ENCODE assay signal across 8 cellular contexts in genomic region chr3:154758109-154758868, GRCh38.
DNase-seq lines count a peak whose midpoint lies in the region; ATAC-seq, FAIRE-seq and TF ChIP-seq lines count a peak whose summit lies in the region.

No MANE protein-coding gene starts in this region.

- H2BK120ac ChIP-seq in neuronal stem cell (ENCODE audit: low read depth, low read length), result no peak overlapping the region

- no peaks in the 10 kb centered on the region for H3K36me3 ChIP-seq in gastroesophageal sphincter
- H3K36me3 ChIP-seq in neuronal stem cell (replicated peaks in 1 of 2; ENCODE audit: control insufficient read depth in 2 of 2, insufficient read depth in 2 of 2, low read length in 2 of 2), result no peaks in the 10 kb centered on the region

- H4K91ac ChIP-seq in neuronal stem cell (ENCODE audit: low read depth, low read length, poor library complexity), result no peak overlapping the region

- H2BK12ac ChIP-seq in neuronal stem cell (ENCODE audit: low read length), result no peak overlapping the region

- no peak overlapping the region for H2AFZ ChIP-seq in neuronal stem cell (ENCODE audit: low read length)

- H3K4me2 ChIP-seq in neuronal stem cell (ENCODE audit: insufficient read depth, low read length, poor library complexity, severe bottlenecking), result no peak overlapping the region

- TF ChIP-seq CTCF in gastroesophageal sphincter (IDR thresholded peaks at IDR 0.05), result peak; percentile 35 to 62 (median 55)

- no peak overlapping the region for H2BK5ac ChIP-seq in neuronal stem cell (ENCODE audit: low read length)

- H3K9me3 ChIP-seq in gastroesophageal sphincter (no peaks in the 10 kb centered on the region), neuronal stem cell (replicated peaks in 1 of 2; ENCODE audit: control insufficient read depth in 2 of 2, insufficient read depth in 1 of 2, low read depth in 1 of 2, low read length in 2 of 2) (no peaks in the 10 kb centered on the region)

- H3K14ac ChIP-seq in neuronal stem cell (ENCODE audit: low read length), result no peak overlapping the region

- H3K4ac ChIP-seq in neuronal stem cell (ENCODE audit: low read length), result no peak overlapping the region

- no peak overlapping the region for H3K4me3 ChIP-seq in gastroesophageal sphincter
- no peak overlapping the region for H3K4me3 ChIP-seq in neuronal stem cell (ENCODE audit: low read length in 2 of 2)

- H3K27ac ChIP-seq in gastroesophageal sphincter (peak overlapping the region in 2 of 4 donors; percentile 1 to 23), neuronal stem cell (replicated peaks; ENCODE audit: low read length) (no peak overlapping the region)

- no peak overlapping the region for H2BK15ac ChIP-seq in neuronal stem cell (ENCODE audit: low read length)

- H3K23ac ChIP-seq in neuronal stem cell (ENCODE audit: low read depth, low read length, poor library complexity), result no peak overlapping the region

- WGBS in gastroesophageal sphincter (ENCODE audit: low coverage in 1 of 2), 2 donors, result 10 to 11% methylated on average over 5 of the region's 5 CpGs
- no CpG with 5 or more reads among the region's 5 CpGs for WGBS in neuronal stem cell (ENCODE audit: extremely low coverage in 2 of 2, insufficient read length in 2 of 2, insufficient replicate concordance in 1 of 2), 2 donors

- FAIRE-seq in urothelium cell line (lab: Jason Lieb, UNC), result no peak

- H4K8ac ChIP-seq in neuronal stem cell (ENCODE audit: low read depth, low read length), result no peak overlapping the region

- H3K79me1 ChIP-seq in neuronal stem cell (ENCODE audit: low read depth, low read length), result no peaks in the 10 kb centered on the region

- H3K4me1 ChIP-seq in gastroesophageal sphincter (peaks cover 0 to 6% (median 0%) of the 10 kb centered on the region in 3 donors), neuronal stem cell (ENCODE audit: control insufficient read depth in 2 of 2, insufficient read depth in 1 of 2, low read depth in 1 of 2, low read length in 2 of 2) (no peaks in the 10 kb centered on the region)

- H3K27me3 ChIP-seq in gastroesophageal sphincter, result no peaks in the 10 kb centered on the region
- H3K27me3 ChIP-seq in neuronal stem cell (ENCODE audit: control insufficient read depth in 3 of 3, insufficient read depth in 3 of 3, low read depth in 1 of 3, low read length in 3 of 3), result no peaks in the 10 kb centered on the region

- DNase-seq in AG08395 (ENCODE audit: low spot score) (peak; percentile 39), HS-5 (ENCODE audit: low read depth) (peak; percentile 45), RPMI7951 (ENCODE audit: low read depth) (peak; percentile 27), iPS-NIHi7 (ENCODE audit: extremely low spot score) (no peak), neuronal stem cell (ENCODE audit: low spot score) (no peak), urothelium cell line (ENCODE audit: low spot score) (no peak)

- H3K18ac ChIP-seq in neuronal stem cell (ENCODE audit: low read length), result no peak overlapping the region

- TF ChIP-seq EP300 in gastroesophageal sphincter (IDR thresholded peaks at IDR 0.05), result no peak

- no peak for TF ChIP-seq POLR2A in gastroesophageal sphincter (IDR thresholded peaks at IDR 0.05)

- H3K9ac ChIP-seq in neuronal stem cell (ENCODE audit: low read depth, low read length, poor library complexity), result no peak overlapping the region

- no peak overlapping the region for H2AK5ac ChIP-seq in neuronal stem cell (ENCODE audit: low read depth, low read length)

- ATAC-seq in gastroesophageal sphincter (no peak), GM21825 (IDR thresholded peaks at IDR 0.05; ENCODE audit: unreplicated experiment) (no peak)

Comparison
In these comparisons a context has a peak if more than half of its experiments do, and no peak if none do; other contexts are left out.
1. DNase-seq: peak in AG08395 (single experiment), HS-5 (single experiment) and RPMI7951 (single experiment); none in iPS-NIHi7 (single experiment), neuronal stem cell (single experiment) and urothelium cell line (single experiment).